Comparison of ENCODE assay signal across 6 cellular contexts in the genomic region with DNA sequence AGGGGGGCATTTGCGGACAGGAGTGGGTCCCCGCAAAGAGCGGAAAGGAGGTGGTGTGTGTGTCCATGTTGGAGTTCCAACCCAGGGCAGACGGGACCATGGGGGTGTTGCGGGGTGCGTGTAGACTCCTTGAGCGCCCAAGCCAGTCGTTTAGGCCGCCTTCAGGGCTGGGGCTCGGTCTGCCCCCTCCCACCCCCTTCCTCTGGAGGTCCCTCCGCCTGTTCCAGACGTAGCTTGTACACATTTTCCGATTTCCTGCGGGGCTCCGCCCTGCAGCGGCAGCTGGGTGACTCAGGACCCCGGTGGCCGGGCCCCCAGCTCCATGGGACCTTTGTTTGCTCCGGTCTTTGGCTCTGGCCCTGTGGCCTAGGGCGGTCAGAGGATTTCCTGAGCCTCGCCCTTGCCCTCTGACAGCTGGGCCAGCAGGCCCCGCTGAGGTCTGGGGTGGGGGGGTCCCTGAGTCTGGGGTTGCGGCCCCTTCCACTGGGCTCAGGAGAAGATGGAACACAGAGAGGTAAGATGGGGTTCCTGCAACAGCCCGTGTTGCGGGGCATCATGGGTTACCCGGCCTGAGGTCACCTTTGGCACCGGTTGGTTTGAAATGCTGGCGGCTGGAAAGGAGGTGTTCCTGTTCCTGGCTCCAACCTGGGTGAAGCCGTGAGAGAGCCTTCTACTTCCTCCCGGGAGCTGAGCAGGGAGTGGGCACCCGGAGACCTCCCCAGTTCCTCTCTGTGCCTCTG. TPM values are rescaled to one million over a fixed set of nuclear protein-coding genes. Genes with fewer than 3 reads are reported as not detected.
DNase-seq lines count a peak whose midpoint lies in the region; ATAC-seq and TF ChIP-seq lines count a peak whose summit lies in the region.

No MANE protein-coding gene starts in this region.

- H3K36me3 ChIP-seq in GM06990 (ENCODE audit: control insufficient read depth, insufficient read depth, low read length) = no peaks in the 10 kb centered on the region

- no peaks in the 10 kb centered on the region for H3K27me3 ChIP-seq in GM06990 (replicated peaks; ENCODE audit: control insufficient read depth, insufficient read depth, low read length)

- DNase-seq in GM06990 (ENCODE audit: extremely low read depth, insufficient read length) = no peak
- DNase-seq in astrocyte of the cerebellum (ENCODE audit: low read depth) = no peak
- DNase-seq in naive B cell = no peak
- no peak for DNase-seq in Kasumi-1 (lab: John Stamatoyannopoulos, UW)
- no peak for DNase-seq in NCI-H524 treated with DMSO at 0.1 percent for 48 hours (lab: John Stamatoyannopoulos, UW)

- peak overlapping the region in 1 of 6 donors; percentile 45 for H3K27ac Mint-ChIP-seq in naive B cell

- no peaks in the 10 kb centered on the region for H3K36me3 Mint-ChIP-seq in naive B cell

- in situ Hi-C loops in astrocyte of the cerebellum (cut with HindIII; ENCODE audit: low sequenced_read_pairs) = no loop called here

- no peaks in the 10 kb centered on the region for H3K27me3 Mint-ChIP-seq in naive B cell

- H3K4me3 Mint-ChIP-seq in naive B cell = peak overlapping the region; percentile 76 to 90 (median 87)

- ATAC-seq in naive B cell (ENCODE audit: low read depth in 2 of 2) (no peak), GM19351 (IDR thresholded peaks at IDR 0.05; ENCODE audit: unreplicated experiment) (no peak)

- H3K4me3 ChIP-seq in GM06990 (replicated peaks; ENCODE audit: low read depth, low read length) (peak overlapping the region; percentile 65), astrocyte of the cerebellum (ENCODE audit: low read depth, low read length) (peak overlapping the region; percentile 61)

- no peaks in the 10 kb centered on the region for H3K9me3 Mint-ChIP-seq in naive B cell

- TF ChIP-seq CTCF in GM06990 (IDR thresholded peaks at IDR 0.05; ENCODE audit: insufficient read depth, low read length, poor library complexity, severe bottlenecking) (no peak), astrocyte of the cerebellum (IDR thresholded peaks at IDR 0.05; ENCODE audit: low read depth, low read length, missing control alignments) (no peak)

- peaks cover 16% of the 10 kb centered on the region in 3 donors for H3K4me1 Mint-ChIP-seq in naive B cell

RNA-seq across cellular contexts. Expression of a gene that starts 1.5 kb away (rescaled TPM):
- under 1 TPM in 5 of 6 donors, not detected in 1; 0.12 to 0.92 (median 0.50) TPM for polyA plus RNA-seq in naive B cell (ENCODE audit: low read depth in 6 of 6)

RNA-seq across cellular contexts. Expression of a gene that starts 14.8 kb away (rescaled TPM):
- polyA plus RNA-seq in naive B cell (ENCODE audit: low read depth in 6 of 6) = 100 to 1,000 TPM; 186 to 306 (median 222) TPM

RNA-seq across cellular contexts. Expression of a gene that starts 20.1 kb away (rescaled TPM):
- polyA plus RNA-seq in naive B cell (ENCODE audit: low read depth in 6 of 6) = 10 to 100 TPM; 17.9 to 47.6 (median 43.2) TPM

RNA-seq across cellular contexts. Expression of a gene that starts 47.1 kb away (rescaled TPM):
- polyA plus RNA-seq in naive B cell (ENCODE audit: low read depth in 6 of 6) = 10 to 100 TPM; 36.8 to 76.4 (median 49.7) TPM
